ENCODE assay signal across 15 cellular contexts in genomic region chr11:118991486-118992038, GRCh38. TPM values are rescaled to one million over a fixed set of nuclear protein-coding genes. Genes with fewer than 3 reads are reported as not detected.
"Had no signal": no experiment of that assay in that cellular context is flagged by ENCODE, and none has a peak within 500 bp of the region (broad histone marks: within the 10 kb centered on the region; RNA-seq: fewer than 3 reads in every experiment).

No MANE protein-coding gene starts in this region.

RNA-seq across cellular contexts. Expression of gene FOXR1, which starts 20.0 kb away (rescaled TPM):
- total RNA-seq: activated B cell treated with CpG ODN at 0.5 μM for 24 hours; activated CD4-positive, alpha-beta memory T cell treated with anti-CD3 and anti-CD28 coated beads for 36 hours; activated CD4-positive, alpha-beta memory T cell treated with anti-CD3 and anti-CD28 coated beads, Interleukin-2, amount 10 ng/mL, durations not matched to agents 7 days and 5 days; activated CD4-positive, alpha-beta T cell treated with anti-CD3 and anti-CD28 coated beads for 36 hours; activated CD4-positive, alpha-beta T cell treated with anti-CD3 and anti-CD28 coated beads, Interleukin-2, amount 10 ng/mL, durations not matched to agents 24 days and 14 days; activated CD4-positive, alpha-beta T cell treated with anti-CD3 and anti-CD28 coated beads, Interleukin-2, amount 10 ng/mL, durations not matched to agents 7 days and 5 days; activated CD8-positive, alpha-beta memory T cell treated with anti-CD3 and anti-CD28 coated beads for 36 hours; activated CD8-positive, alpha-beta memory T cell treated with anti-CD3 and anti-CD28 coated beads, Interleukin-2, amount 10 ng/mL, durations not matched to agents 7 days and 5 days; activated CD8-positive, alpha-beta T cell treated with anti-CD3 and anti-CD28 coated beads for 36 hours; activated CD8-positive, alpha-beta T cell treated with anti-CD3 and anti-CD28 coated beads, Interleukin-2, amount 10 ng/mL, durations not matched to agents 7 days and 5 days; T-cell; T-helper 1 cell treated with Interleukin-12 subunit alpha and Interleukin-12 subunit beta and Interleukin-4 antibody, amounts not matched to agents 30 ng/mL and 1 ng/mL, for 36 hours; T-helper 17 cell; T-helper 2 cell treated with Interferon-gamma antibody and Interleukin-4, amounts not matched to agents 100 ng/mL and 5 ng/mL, for 36 hours; WTC11 had no signal

RNA-seq across cellular contexts. Expression of gene UPK2, which starts 35.5 kb away (rescaled TPM):
- total RNA-seq: activated CD4-positive, alpha-beta memory T cell treated with anti-CD3 and anti-CD28 coated beads for 36 hours; activated CD4-positive, alpha-beta memory T cell treated with anti-CD3 and anti-CD28 coated beads, Interleukin-2, amount 10 ng/mL, durations not matched to agents 7 days and 5 days; activated CD4-positive, alpha-beta T cell treated with anti-CD3 and anti-CD28 coated beads, Interleukin-2, amount 10 ng/mL, durations not matched to agents 24 days and 14 days; activated CD8-positive, alpha-beta memory T cell treated with anti-CD3 and anti-CD28 coated beads for 36 hours; activated CD8-positive, alpha-beta memory T cell treated with anti-CD3 and anti-CD28 coated beads, Interleukin-2, amount 10 ng/mL, durations not matched to agents 7 days and 5 days; activated CD8-positive, alpha-beta T cell treated with anti-CD3 and anti-CD28 coated beads, Interleukin-2, amount 10 ng/mL, durations not matched to agents 7 days and 5 days; T-helper 1 cell treated with Interleukin-12 subunit alpha and Interleukin-12 subunit beta and Interleukin-4 antibody, amounts not matched to agents 30 ng/mL and 1 ng/mL, for 36 hours; T-helper 17 cell; T-helper 2 cell treated with Interferon-gamma antibody and Interleukin-4, amounts not matched to agents 100 ng/mL and 5 ng/mL, for 36 hours; WTC11 had no signal
